In genomic region chr6:41920921-41921711, GRCh38 we compare ENCODE assay signal across 1 cellular context.
TF ChIP-seq lines count a peak whose summit lies in the region.

BYSL (plus strand) TSS chr6:41921499; CDS start chr6:41921563, 64 bp downstream.
MED20 (minus strand) TSS chr6:41921139; CDS start chr6:41921018, 121 bp downstream.

TF ChIP-seq in HCT116, 20 proteins besides CTCF, POLR2A, EP300 and RAD21 (continued from another document):
- no peak for TF ChIP-seq REST (IDR thresholded peaks at IDR 0.05; ENCODE audit: low read depth)
- peak; percentile 69; the same call in 1 of the 2 replicates for TF ChIP-seq ZFX (IDR thresholded peaks at IDR 0.05)
- TF ChIP-seq ZNF274 (IDR thresholded peaks at IDR 0.05; ENCODE audit: low read depth, low read length): no peak
